ENCODE assay signal across 8 cellular contexts in genomic region chr4:38318737-38319455, GRCh38.
DNase-seq lines count a peak whose midpoint lies in the region; ATAC-seq, FAIRE-seq and TF ChIP-seq lines count a peak whose summit lies in the region.

No MANE protein-coding gene starts in this region.

- peak overlapping the region; percentile 76 for H3K4me2 ChIP-seq in astrocyte (ENCODE audit: low read length)

- H3K27me3 ChIP-seq in astrocyte (ENCODE audit: insufficient read depth, low read length), result no peaks in the 10 kb centered on the region
- no peaks in the 10 kb centered on the region for H3K27me3 ChIP-seq in right cardiac atrium (ENCODE audit: control insufficient read depth, insufficient read depth)

- H3K27ac Mint-ChIP-seq in T-helper 1 cell treated with Interleukin-12 subunit alpha and Interleukin-12 subunit beta and Interleukin-4 antibody, amounts not matched to agents 30 μg/mL and 1 μg/mL, for 36 hours, result peak overlapping the region; percentile 95
- H3K27ac Mint-ChIP-seq in astrocyte (ENCODE audit: unreplicated experiment), result peak overlapping the region; percentile 75

- H3K4me1 ChIP-seq in astrocyte (ENCODE audit: insufficient read depth, low read length), result peaks cover 26% of the 10 kb centered on the region
- H3K4me1 ChIP-seq in right cardiac atrium (ENCODE audit: control insufficient read depth, insufficient read depth, low read length), result no peaks in the 10 kb centered on the region

- H3K9me3 Mint-ChIP-seq in T-helper 1 cell treated with Interleukin-12 subunit alpha and Interleukin-12 subunit beta and Interleukin-4 antibody, amounts not matched to agents 30 μg/mL and 1 μg/mL, for 36 hours, result peaks cover under 1% of the 10 kb centered on the region
- H3K9me3 Mint-ChIP-seq in astrocyte (ENCODE audit: unreplicated experiment), result peaks cover 10% of the 10 kb centered on the region

- H3K79me2 ChIP-seq in astrocyte (ENCODE audit: insufficient read depth, low read length), result no peaks in the 10 kb centered on the region

- no peak for TF ChIP-seq CTCF in astrocyte (IDR thresholded peaks at IDR 0.05; ENCODE audit: insufficient read depth, low read depth, low read length)

- peak overlapping the region; percentile 58 for H3K4me3 Mint-ChIP-seq in T-helper 1 cell treated with Interleukin-12 subunit alpha and Interleukin-12 subunit beta and Interleukin-4 antibody, amounts not matched to agents 30 μg/mL and 1 μg/mL, for 36 hours
- no peak overlapping the region for H3K4me3 Mint-ChIP-seq in astrocyte (ENCODE audit: unreplicated experiment)

- intact Hi-C loops in right cardiac atrium (cut with DNase I), result loop anchor here (2.0 to 10.0 kb wide), 5 partner anchors 134 to 412 kb away; no protein-coding TSS in a partner anchor

- H3K4me3 ChIP-seq in astrocyte (ENCODE audit: insufficient read depth, low read depth, low read length), result peak overlapping the region; percentile 3
- H3K4me3 ChIP-seq in right cardiac atrium (ENCODE audit: low read length), result peak overlapping the region; percentile 46

- no peaks in the 10 kb centered on the region for H3K9me3 ChIP-seq in astrocyte (ENCODE audit: insufficient read depth, low read depth, low read length)
- no peaks in the 10 kb centered on the region for H3K9me3 ChIP-seq in right cardiac atrium (ENCODE audit: control insufficient read depth, low read length)

- H2AFZ ChIP-seq in astrocyte (ENCODE audit: low read depth, low read length), result peak overlapping the region; percentile 27

- 2% methylated on average over 22 of the region's 22 CpGs for WGBS in right cardiac atrium

- no peaks in the 10 kb centered on the region for H3K36me3 ChIP-seq in astrocyte (ENCODE audit: insufficient read depth, low read length)

- peak overlapping the region; percentile 60 for H3K9ac ChIP-seq in astrocyte (ENCODE audit: low read length)

- DNase-seq in NCI-H1436 (lab: John Stamatoyannopoulos, UW) (peak; percentile 81), astrocyte (ENCODE audit: low read depth) (peak; percentile 96), right cardiac atrium (peak; percentile 93 to 96 (median 96)), putamen (ENCODE audit: low spot score) (peak; percentile 85), cerebellar nuclear complex (lab: John Stamatoyannopoulos, UW) (no peak)

- H3K27me3 Mint-ChIP-seq in T-helper 1 cell treated with Interleukin-12 subunit alpha and Interleukin-12 subunit beta and Interleukin-4 antibody, amounts not matched to agents 30 μg/mL and 1 μg/mL, for 36 hours (ENCODE audit: low read depth), result peaks cover 10% of the 10 kb centered on the region
- H3K27me3 Mint-ChIP-seq in astrocyte (ENCODE audit: low read depth, unreplicated experiment), result no peaks in the 10 kb centered on the region

- H3K27ac ChIP-seq in astrocyte (ENCODE audit: low read depth, low read length) (peak overlapping the region; percentile 52), right cardiac atrium (ENCODE audit: low read length) (peak overlapping the region; percentile 94)

- no peak for FAIRE-seq in astrocyte (lab: Jason Lieb, UNC)

- ATAC-seq in HG02852 (IDR thresholded peaks at IDR 0.05; ENCODE audit: unreplicated experiment) (peak; percentile 90), right cardiac atrium (peak; percentile 98)

- H3K4me1 Mint-ChIP-seq in T-helper 1 cell treated with Interleukin-12 subunit alpha and Interleukin-12 subunit beta and Interleukin-4 antibody, amounts not matched to agents 30 μg/mL and 1 μg/mL, for 36 hours (ENCODE audit: low read depth), result peaks cover 41% of the 10 kb centered on the region
- peaks cover 9% of the 10 kb centered on the region for H3K4me1 Mint-ChIP-seq in astrocyte (ENCODE audit: low read depth, unreplicated experiment)

- peak; percentile 54 for TF ChIP-seq POLR2A in GM15510 (IDR thresholded peaks at IDR 0.05; ENCODE audit: borderline replicate concordance, extremely low read depth, insufficient read length)

- no peaks in the 10 kb centered on the region for H4K20me1 ChIP-seq in astrocyte (ENCODE audit: insufficient read depth, low read length)

- H3K36me3 Mint-ChIP-seq in T-helper 1 cell treated with Interleukin-12 subunit alpha and Interleukin-12 subunit beta and Interleukin-4 antibody, amounts not matched to agents 30 μg/mL and 1 μg/mL, for 36 hours (ENCODE audit: low read depth), result peaks cover 5% of the 10 kb centered on the region
- no peaks in the 10 kb centered on the region for H3K36me3 Mint-ChIP-seq in astrocyte (ENCODE audit: low read depth, unreplicated experiment)

Comparison
In these comparisons a context has a peak if more than half of its experiments do, and no peak if none do; other contexts are left out.
1. DNase-seq: peak in NCI-H1436 (single experiment), astrocyte (single experiment), right cardiac atrium (3 of 3) and putamen (single experiment); none in cerebellar nuclear complex (0 of 2).